ENCODE assay signal across 11 cellular contexts in genomic region chr18:38170845-38171244, GRCh38.
"Had no signal": no experiment of that assay in that cellular context is flagged by ENCODE, and none has a peak within 500 bp of the region (broad histone marks: within the 10 kb centered on the region; RNA-seq: fewer than 3 reads in every experiment).

No MANE protein-coding gene starts in this region.

- H3K9me3 Mint-ChIP-seq: GM23338, H9 had no signal

- H3K27ac ChIP-seq: GM23248 had no signal

- H3K36me3 ChIP-seq: HAP-1 had no signal

- H3K4me2 ChIP-seq: GM23338 had no signal

- H2AFZ ChIP-seq: GM23248 had no signal

- H3K9ac ChIP-seq: GM23248 had no signal

- DNase-seq: GM23248, GOT3, H7, H9, HCEC 1CT, HFFc6 had no signal

- H3K27ac Mint-ChIP-seq: GM23338, H9, HFFc6 had no signal

- H3K9me3 ChIP-seq: HAP-1 had no signal

- H3K4me3 ChIP-seq: GM23248, GM23338, HAP-1 had no signal

- ATAC-seq: GM23338, HCT116 had no signal

- H3K4me3 Mint-ChIP-seq: GM23338, H9, HFFc6 had no signal

- H3K4me1 ChIP-seq: HAP-1 had no signal

- FAIRE-seq: H1, H54 had no signal
